16 cellular contexts compared by ENCODE assay signal in the genomic region with DNA sequence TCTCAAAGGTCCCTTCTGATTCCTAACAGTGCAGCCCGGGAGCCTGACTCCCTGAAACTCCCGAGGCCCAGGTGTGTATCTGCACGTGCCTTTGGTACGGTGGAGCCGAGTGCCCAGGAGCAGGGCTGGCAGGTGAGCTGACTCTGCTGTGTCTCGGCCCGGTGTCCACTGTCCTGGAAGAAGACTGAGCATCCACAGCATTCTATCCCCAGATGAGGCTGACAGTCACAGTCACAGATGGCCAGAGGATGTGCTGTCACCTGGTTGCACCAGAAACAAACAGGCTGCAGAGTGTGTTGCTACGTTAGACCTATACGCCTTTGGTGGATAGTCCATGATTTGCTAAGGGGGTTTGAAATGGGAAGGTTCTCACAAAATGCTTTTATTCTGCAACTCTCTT. TPM values are rescaled to one million over a fixed set of nuclear protein-coding genes. Genes with fewer than 3 reads are reported as not detected.
DNase-seq lines count a peak whose midpoint lies in the region; ATAC-seq and TF ChIP-seq lines count a peak whose summit lies in the region.
"Had no signal": no experiment of that assay in that cellular context is flagged by ENCODE, and none has a peak within 500 bp of the region (broad histone marks: within the 10 kb centered on the region; RNA-seq: fewer than 3 reads in every experiment).

No MANE protein-coding gene starts in this region.

- H3K9me3 ChIP-seq in heart right ventricle = no peaks in the 10 kb centered on the region
- no peaks in the 10 kb centered on the region for H3K9me3 ChIP-seq in left ventricle myocardium inferior (replicated peaks)
- H3K9me3 ChIP-seq: lower lobe of right lung had no signal

- DNase-seq in heart right ventricle (no peak), left ventricle myocardium inferior (no peak), mesenteric fat pad (ENCODE audit: low spot score) (peak; percentile 60), HEK293T (ENCODE audit: extremely low spot score) (no peak)
- DNase-seq in activated CD8-positive, alpha-beta T cell treated with anti-CD3 and anti-CD28 coated beads, Interleukin-2, amount 10 ng/mL, durations not matched to agents 7 days and 5 days = no peak
- DNase-seq in stimulated activated naive B cell treated with anti-CD40 and anti-IgM and Interleukin-4, amounts not matched to agents 10 μg/mL and 1 μg/mL and 100 μg/mL, for 72 hours = no peak

- H3K27me3 ChIP-seq in heart right ventricle (no peaks in the 10 kb centered on the region), left ventricle myocardium inferior (ENCODE audit: low read depth) (peaks cover 4% of the 10 kb centered on the region)
- H3K27me3 ChIP-seq: brain microvascular endothelial cell had no signal

- H3K27me3 Mint-ChIP-seq in activated CD8-positive, alpha-beta T cell treated with anti-CD3 and anti-CD28 coated beads, Interleukin-2, amount 10 ng/mL, durations not matched to agents 7 days and 5 days (ENCODE audit: low read depth) = no peaks in the 10 kb centered on the region
- H3K27me3 Mint-ChIP-seq in stimulated activated naive B cell treated with anti-CD40 and anti-IgM and Interleukin-4, amounts not matched to agents 10 μg/mL and 1 μg/mL and 100 μg/mL, for 72 hours = peaks cover 12 to 26% of the 10 kb centered on the region in 2 donors
- H3K27me3 Mint-ChIP-seq: activated T-cell treated with anti-CD3 and anti-CD28 coated beads, Interleukin-2, amount 50 U/mL, for 24 hours; CD4-positive, CD25-positive, alpha-beta regulatory T cell had no signal

- CTCF ChIA-PET in activated CD8-positive, alpha-beta T cell treated with anti-CD3 and anti-CD28 coated beads, Interleukin-2, amount 10 ng/mL, durations not matched to agents 7 days and 5 days (lab: Charles Lee) = interaction anchor here (0.6 to 8.8 kb wide), 30 partner anchors 9 to 406 kb away, joined by 3 to 470 read pairs (median 7); partner anchors contain the start of genes ETV3 and ETV3L
- CTCF ChIA-PET in HEK293T (lab: Yijun Ruan, JAX) = interaction anchor here (0.6 to 4.9 kb wide), 30 partner anchors 8 to 162 kb away, joined by 3 to 127 read pairs (median 4); partner anchors contain the start of gene ETV3

- TF ChIP-seq CTCF in heart right ventricle (IDR thresholded peaks at IDR 0.05) = no peak
- no peak for TF ChIP-seq CTCF in left ventricle myocardium inferior (IDR thresholded peaks at IDR 0.05; ENCODE audit: borderline replicate concordance)

- 85 to 86% methylated on average over 9 of the region's 9 CpGs for WGBS in heart right ventricle, 2 donors

- H3K36me3 Mint-ChIP-seq in activated CD8-positive, alpha-beta T cell treated with anti-CD3 and anti-CD28 coated beads, Interleukin-2, amount 10 ng/mL, durations not matched to agents 7 days and 5 days (ENCODE audit: low read depth) = no peaks in the 10 kb centered on the region
- no peaks in the 10 kb centered on the region for H3K36me3 Mint-ChIP-seq in stimulated activated naive B cell treated with anti-CD40 and anti-IgM and Interleukin-4, amounts not matched to agents 10 μg/mL and 1 μg/mL and 100 μg/mL, for 72 hours
- H3K36me3 Mint-ChIP-seq: activated naive CD4-positive, alpha-beta T cell treated with anti-CD3 and anti-CD28 coated beads, Interleukin-2, amount 50 U/mL, for 24 hours; CD4-positive, CD25-positive, alpha-beta regulatory T cell had no signal

- H3K4me1 ChIP-seq in heart right ventricle = peaks cover 0 to 19% (median 7%) of the 10 kb centered on the region in 9 donors
- peaks cover 16% of the 10 kb centered on the region for H3K4me1 ChIP-seq in left ventricle myocardium inferior
- H3K4me1 ChIP-seq: lower lobe of right lung had no signal

- H3K4me3 ChIP-seq in heart right ventricle (no peak overlapping the region), left ventricle myocardium inferior (no peak overlapping the region)
- H3K4me3 ChIP-seq: lower lobe of right lung had no signal

- no peak overlapping the region for H3K27ac ChIP-seq in heart right ventricle
- H3K27ac ChIP-seq in left ventricle myocardium inferior (replicated peaks) = no peak overlapping the region
- H3K27ac ChIP-seq: brain microvascular endothelial cell, lower lobe of right lung had no signal

- POLR2A ChIA-PET in activated CD8-positive, alpha-beta T cell treated with anti-CD3 and anti-CD28 coated beads, Interleukin-2, amount 10 ng/mL, durations not matched to agents 7 days and 5 days (lab: Charles Lee) = interaction anchor here (1.6 kb wide), 1 partner anchor 66 kb away, joined by 18 read pairs; no protein-coding TSS in a partner anchor
- POLR2A ChIA-PET in HEK293T (lab: Yijun Ruan, JAX) = interaction anchor here (1.4 to 1.6 kb wide), 2 partner anchors 63 to 67 kb away, joined by 5 to 15 read pairs; no protein-coding TSS in a partner anchor

- H3K9me3 Mint-ChIP-seq in activated CD8-positive, alpha-beta T cell treated with anti-CD3 and anti-CD28 coated beads, Interleukin-2, amount 10 ng/mL, durations not matched to agents 7 days and 5 days (ENCODE audit: insufficient read depth) = no peaks in the 10 kb centered on the region
- no peaks in the 10 kb centered on the region for H3K9me3 Mint-ChIP-seq in stimulated activated naive B cell treated with anti-CD40 and anti-IgM and Interleukin-4, amounts not matched to agents 10 μg/mL and 1 μg/mL and 100 μg/mL, for 72 hours
- H3K9me3 Mint-ChIP-seq: activated CD4-positive, alpha-beta T cell treated with anti-CD3 and anti-CD28 coated beads, Interleukin-2, amount 10 ng/mL, durations not matched to agents 24 days and 14 days; activated naive CD4-positive, alpha-beta T cell treated with anti-CD3 and anti-CD28 coated beads, Interleukin-2, amount 50 U/mL, for 24 hours; activated T-cell treated with anti-CD3 and anti-CD28 coated beads, Interleukin-2, amount 50 U/mL, for 24 hours; CD4-positive, CD25-positive, alpha-beta regulatory T cell; nephron progenitor cell had no signal

- H3K36me3 ChIP-seq in heart right ventricle (no peaks in the 10 kb centered on the region), left ventricle myocardium inferior (no peaks in the 10 kb centered on the region)
- H3K36me3 ChIP-seq: brain microvascular endothelial cell, lower lobe of right lung had no signal

- no peak overlapping the region for H3K27ac Mint-ChIP-seq in activated CD8-positive, alpha-beta T cell treated with anti-CD3 and anti-CD28 coated beads, Interleukin-2, amount 10 ng/mL, durations not matched to agents 7 days and 5 days
- no peak overlapping the region for H3K27ac Mint-ChIP-seq in stimulated activated naive B cell treated with anti-CD40 and anti-IgM and Interleukin-4, amounts not matched to agents 10 μg/mL and 1 μg/mL and 100 μg/mL, for 72 hours
- H3K27ac Mint-ChIP-seq: activated CD4-positive, alpha-beta T cell treated with anti-CD3 and anti-CD28 coated beads, Interleukin-2, amount 10 ng/mL, durations not matched to agents 24 days and 14 days; activated naive CD4-positive, alpha-beta T cell treated with anti-CD3 and anti-CD28 coated beads, Interleukin-2, amount 50 U/mL, for 24 hours; activated T-cell treated with anti-CD3 and anti-CD28 coated beads, Interleukin-2, amount 50 U/mL, for 24 hours; CD4-positive, CD25-positive, alpha-beta regulatory T cell; nephron progenitor cell had no signal

- intact Hi-C loops in heart right ventricle (cut with DNase I) = loop anchor here in 9 of 10 donors (1.0 to 2.0 kb wide), 3 partner anchors 66 to 67 kb away; no protein-coding TSS in a partner anchor
- intact Hi-C loops in left ventricle myocardium inferior (cut with micrococcal nuclease) = loop anchor here (2.0 kb wide), 1 partner anchor 67 kb away; no protein-coding TSS in a partner anchor

- no peaks in the 10 kb centered on the region for H3K4me1 Mint-ChIP-seq in activated CD8-positive, alpha-beta T cell treated with anti-CD3 and anti-CD28 coated beads, Interleukin-2, amount 10 ng/mL, durations not matched to agents 7 days and 5 days (ENCODE audit: low read depth)
- H3K4me1 Mint-ChIP-seq in stimulated activated naive B cell treated with anti-CD40 and anti-IgM and Interleukin-4, amounts not matched to agents 10 μg/mL and 1 μg/mL and 100 μg/mL, for 72 hours = no peaks in the 10 kb centered on the region

- no peak overlapping the region for H3K4me3 Mint-ChIP-seq in activated CD8-positive, alpha-beta T cell treated with anti-CD3 and anti-CD28 coated beads, Interleukin-2, amount 10 ng/mL, durations not matched to agents 7 days and 5 days
- no peak overlapping the region for H3K4me3 Mint-ChIP-seq in stimulated activated naive B cell treated with anti-CD40 and anti-IgM and Interleukin-4, amounts not matched to agents 10 μg/mL and 1 μg/mL and 100 μg/mL, for 72 hours
- H3K4me3 Mint-ChIP-seq: activated CD4-positive, alpha-beta T cell treated with anti-CD3 and anti-CD28 coated beads, Interleukin-2, amount 10 ng/mL, durations not matched to agents 24 days and 14 days; activated naive CD4-positive, alpha-beta T cell treated with anti-CD3 and anti-CD28 coated beads, Interleukin-2, amount 50 U/mL, for 24 hours; activated T-cell treated with anti-CD3 and anti-CD28 coated beads, Interleukin-2, amount 50 U/mL, for 24 hours; CD4-positive, CD25-positive, alpha-beta regulatory T cell; nephron progenitor cell had no signal

- ATAC-seq in heart right ventricle (peak in 5 of 8 donors; percentile 3 to 24 (median 20)), HG03469 (IDR thresholded peaks at IDR 0.05; ENCODE audit: unreplicated experiment) (no peak), GM19452 (IDR thresholded peaks at IDR 0.05; ENCODE audit: unreplicated experiment) (no peak)
- peak; percentile 30 for ATAC-seq in activated CD8-positive, alpha-beta T cell treated with anti-CD3 and anti-CD28 coated beads, Interleukin-2, amount 10 ng/mL, durations not matched to agents 7 days and 5 days
- peak; percentile 21 to 22 for ATAC-seq in stimulated activated naive B cell treated with anti-CD40 and anti-IgM and Interleukin-4, amounts not matched to agents 10 μg/mL and 1 μg/mL and 100 μg/mL, for 72 hours (replicated peaks)

TF ChIP-seq in HEK293T, 16 proteins besides CTCF, POLR2A, EP300 and RAD21 (continues in another document):
- TF ChIP-seq L3MBTL2 (conservative IDR thresholded peaks at IDR 0.05) (no peak), ELF4 (IDR thresholded peaks at IDR 0.05) (no peak), ZNF384 (IDR thresholded peaks at IDR 0.05) (no peak), CTBP1 (IDR thresholded peaks at IDR 0.05; ENCODE audit: borderline replicate concordance) (no peak)

RNA-seq across cellular contexts. Expression of gene ETV3L, which starts 9.8 kb away (rescaled TPM):
- total RNA-seq in heart right ventricle (not detected), left ventricle myocardium inferior (not detected), mesenteric fat pad (not detected)
- not detected for polyA plus RNA-seq in heart right ventricle
- total RNA-seq in activated CD8-positive, alpha-beta T cell treated with anti-CD3 and anti-CD28 coated beads, Interleukin-2, amount 10 ng/mL, durations not matched to agents 7 days and 5 days = not detected
- total RNA-seq: activated CD4-positive, alpha-beta T cell treated with anti-CD3 and anti-CD28 coated beads, Interleukin-2, amount 10 ng/mL, durations not matched to agents 24 days and 14 days; CD4-positive, CD25-positive, alpha-beta regulatory T cell; lower lobe of right lung; renal cortical epithelial cell had no signal
- polyA plus RNA-seq: CD4-positive, CD25-positive, alpha-beta regulatory T cell had no signal

RNA-seq across cellular contexts. Expression of gene ARHGEF11, which starts 44.2 kb away (rescaled TPM):
- 10 to 100 TPM; 23.7 to 34.5 (median 28.4) TPM for total RNA-seq in heart right ventricle
- polyA plus RNA-seq in heart right ventricle = 10 to 100 TPM; 10.4 to 13.0 TPM
- 29.1 TPM for total RNA-seq in left ventricle myocardium inferior
- 10 to 100 TPM; 15.3 to 16.6 TPM for total RNA-seq in activated CD8-positive, alpha-beta T cell treated with anti-CD3 and anti-CD28 coated beads, Interleukin-2, amount 10 ng/mL, durations not matched to agents 7 days and 5 days
- total RNA-seq in mesenteric fat pad = 37.7 TPM

RNA-seq across cellular contexts. Expression of gene ETV3, which starts 48.4 kb away (rescaled TPM):
- total RNA-seq in heart right ventricle (10 to 100 TPM; 15.5 to 27.5 (median 21.4) TPM), left ventricle myocardium inferior (14.6 TPM), mesenteric fat pad (37.2 TPM)
- polyA plus RNA-seq in heart right ventricle = 1 to 10 TPM; 3.7 to 4.2 TPM
- 10 to 100 TPM; 38.2 to 40.2 TPM for total RNA-seq in activated CD8-positive, alpha-beta T cell treated with anti-CD3 and anti-CD28 coated beads, Interleukin-2, amount 10 ng/mL, durations not matched to agents 7 days and 5 days

Comparison
In these comparisons a context has a peak if more than half of its experiments do, and no peak if none do; other contexts are left out.
1. ATAC-seq: peak in heart right ventricle (5 of 8), activated CD8-positive, alpha-beta T cell treated with anti-CD3 and anti-CD28 coated beads, Interleukin-2, amount 10 ng/mL, durations not matched to agents 7 days and 5 days (single experiment) and stimulated activated naive B cell treated with anti-CD40 and anti-IgM and Interleukin-4, amounts not matched to agents 10 μg/mL and 1 μg/mL and 100 μg/mL, for 72 hours (2 of 2); none in HG03469 (single experiment) and GM19452 (single experiment).